In the genomic region with DNA sequence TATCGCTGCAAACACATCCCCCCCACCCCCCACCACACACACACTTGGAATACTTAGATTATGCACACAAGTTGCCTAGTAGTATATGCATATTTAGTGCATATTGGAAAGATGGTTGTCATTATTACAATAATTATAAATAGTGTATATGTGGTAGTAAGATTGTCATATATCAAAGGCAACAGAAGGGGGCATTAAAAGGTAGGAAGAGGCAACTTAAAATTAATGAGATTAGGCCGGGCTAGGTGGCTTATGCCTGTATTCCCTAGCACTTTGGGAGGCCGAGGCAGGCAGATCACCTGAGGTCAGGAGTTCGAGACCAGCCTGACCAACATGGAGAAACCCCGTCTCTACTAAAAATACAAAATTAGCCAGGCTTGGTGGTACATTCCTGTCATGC, we compare ENCODE assay signal across 20 cellular contexts. TPM values are rescaled to one million over a fixed set of nuclear protein-coding genes. Genes with fewer than 3 reads are reported as not detected.
DNase-seq lines count a peak whose midpoint lies in the region; ATAC-seq and TF ChIP-seq lines count a peak whose summit lies in the region.
"Had no signal": no experiment of that assay in that cellular context is flagged by ENCODE, and none has a peak within 500 bp of the region (broad histone marks: within the 10 kb centered on the region; RNA-seq: fewer than 3 reads in every experiment).

No MANE protein-coding gene starts in this region.

- no peak overlapping the region for H3K27ac Mint-ChIP-seq in endodermal cell
- H3K27ac Mint-ChIP-seq in activated CD4-positive, alpha-beta T cell treated with anti-CD3 and anti-CD28 coated beads, Interleukin-2, amount 10 ng/mL, durations not matched to agents 7 days and 5 days = no peak overlapping the region
- H3K27ac Mint-ChIP-seq: CD4-positive, alpha-beta memory T cell; IgD-negative memory B cell had no signal

- H3K27me3 ChIP-seq in endodermal cell (ENCODE audit: control insufficient read depth, insufficient read depth, low read length, poor library complexity, severe bottlenecking) (no peaks in the 10 kb centered on the region), upper lobe of right lung (no peaks in the 10 kb centered on the region), SJCRH30 (no peaks in the 10 kb centered on the region)

- H3K36me3 ChIP-seq in endodermal cell (ENCODE audit: control insufficient read depth, insufficient read depth, low read length) (no peaks in the 10 kb centered on the region), upper lobe of right lung (no peaks in the 10 kb centered on the region), SJCRH30 (no peaks in the 10 kb centered on the region)

- no peaks in the 10 kb centered on the region for H3K4me1 Mint-ChIP-seq in endodermal cell
- H3K4me1 Mint-ChIP-seq in activated CD4-positive, alpha-beta T cell treated with anti-CD3 and anti-CD28 coated beads, Interleukin-2, amount 10 ng/mL, durations not matched to agents 7 days and 5 days = no peaks in the 10 kb centered on the region
- H3K4me1 Mint-ChIP-seq: CD4-positive, alpha-beta memory T cell; IgD-negative memory B cell had no signal

- POLR2A ChIA-PET in activated CD4-positive, alpha-beta T cell treated with anti-CD3 and anti-CD28 coated beads, Interleukin-2, amount 10 ng/mL, durations not matched to agents 7 days and 5 days (lab: Charles Lee) = no interaction called here

- intact Hi-C loops in upper lobe of right lung (cut with DNase I) = no loop called here

- ATAC-seq in upper lobe of right lung = no peak

- WGBS in endodermal cell (ENCODE audit: insufficient coverage in 1 of 2, insufficient read length in 1 of 2), 2 experiments = 84 to 93% methylated on average over 3 to 5 of the region's 5 CpGs

- H3K4me3 ChIP-seq in endodermal cell (ENCODE audit: low read length) (no peak overlapping the region), upper lobe of right lung (no peak overlapping the region), SJCRH30 (no peak overlapping the region)

- in situ Hi-C loops in ACHN (cut with HindIII; ENCODE audit: low pct_ligation_motif_present, low pct_unique_long_range_greater_than_20kb, low sequenced_read_pairs) = no loop called here

- peaks cover 3% of the 10 kb centered on the region for H3K36me3 Mint-ChIP-seq in endodermal cell (ENCODE audit: low read depth)
- H3K36me3 Mint-ChIP-seq in activated CD4-positive, alpha-beta T cell treated with anti-CD3 and anti-CD28 coated beads, Interleukin-2, amount 10 ng/mL, durations not matched to agents 7 days and 5 days (ENCODE audit: low read depth) = no peaks in the 10 kb centered on the region
- H3K36me3 Mint-ChIP-seq: CD4-positive, alpha-beta memory T cell; IgD-negative memory B cell had no signal

- H3K27me3 Mint-ChIP-seq in endodermal cell (ENCODE audit: insufficient read depth) = no peaks in the 10 kb centered on the region
- peaks cover 4% of the 10 kb centered on the region for H3K27me3 Mint-ChIP-seq in activated CD4-positive, alpha-beta T cell treated with anti-CD3 and anti-CD28 coated beads, Interleukin-2, amount 10 ng/mL, durations not matched to agents 7 days and 5 days

- H3K4me1 ChIP-seq in endodermal cell (ENCODE audit: control insufficient read depth, insufficient read depth, low read length) = no peaks in the 10 kb centered on the region
- H3K4me1 ChIP-seq in upper lobe of right lung = no peaks in the 10 kb centered on the region
- H3K4me1 ChIP-seq in SJCRH30 = no peaks in the 10 kb centered on the region

- DNase-seq in ACHN (peak; percentile 8), ELR (ENCODE audit: low read depth) (peak; percentile 21), NCI-H524 treated with DMSO at 0.1 percent for 48 hours (lab: John Stamatoyannopoulos, UW) (peak; percentile 14), endodermal cell (no peak), upper lobe of right lung (no peak), SJCRH30 (no peak)
- no peak for DNase-seq in activated CD4-positive, alpha-beta T cell treated with anti-CD3 and anti-CD28 coated beads for 48 hours
- DNase-seq in activated CD4-positive, alpha-beta T cell treated with anti-CD3 and anti-CD28 coated beads, Interleukin-2, amount 10 ng/mL, durations not matched to agents 7 days and 5 days = no peak
- DNase-seq: Calu3; CD4-positive, alpha-beta memory T cell; NCI-H1048; NCI-H146; NCI-H226; NCI-H526 treated with DMSO at 0.1 percent for 48 hours; NK-92 treated with Interleukin-12 subunit alpha and Interleukin-12 subunit beta, amount 100 ng/mL, for 24 hours; RPMI8226 had no signal

- CTCF ChIA-PET in activated CD4-positive, alpha-beta T cell treated with anti-CD3 and anti-CD28 coated beads, Interleukin-2, amount 10 ng/mL, durations not matched to agents 7 days and 5 days (lab: Charles Lee) = no interaction called here

- peak; percentile 15 for TF ChIP-seq CTCF in endodermal cell (conservative IDR thresholded peaks at IDR 0.05)
- no peak for TF ChIP-seq CTCF in upper lobe of right lung (IDR thresholded peaks at IDR 0.05)

- H3K27ac ChIP-seq in endodermal cell (ENCODE audit: low read depth, low read length) = no peak overlapping the region
- H3K27ac ChIP-seq in upper lobe of right lung = no peak overlapping the region
- no peak overlapping the region for H3K27ac ChIP-seq in SJCRH30
- H3K27ac ChIP-seq: HL-60 had no signal

- no peaks in the 10 kb centered on the region for H3K9me3 ChIP-seq in endodermal cell (ENCODE audit: control insufficient read depth, low read length)
- H3K9me3 ChIP-seq in upper lobe of right lung = no peaks in the 10 kb centered on the region
- H3K9me3 ChIP-seq in SJCRH30 (replicated peaks) = no peaks in the 10 kb centered on the region

- no peak overlapping the region for H3K4me3 Mint-ChIP-seq in endodermal cell
- H3K4me3 Mint-ChIP-seq in activated CD4-positive, alpha-beta T cell treated with anti-CD3 and anti-CD28 coated beads, Interleukin-2, amount 10 ng/mL, durations not matched to agents 7 days and 5 days = no peak overlapping the region
- H3K4me3 Mint-ChIP-seq: CD4-positive, alpha-beta memory T cell; IgD-negative memory B cell had no signal

- H3K9ac ChIP-seq in endodermal cell (ENCODE audit: extremely low read depth, low read length, poor library complexity, severe bottlenecking) = no peak overlapping the region

- H3K9me3 Mint-ChIP-seq in endodermal cell = peaks cover 3% of the 10 kb centered on the region
- no peaks in the 10 kb centered on the region for H3K9me3 Mint-ChIP-seq in activated CD4-positive, alpha-beta T cell treated with anti-CD3 and anti-CD28 coated beads, Interleukin-2, amount 10 ng/mL, durations not matched to agents 7 days and 5 days
- H3K9me3 Mint-ChIP-seq: CD4-positive, alpha-beta memory T cell had no signal

RNA-seq across cellular contexts. Expression of a gene that starts 52.1 kb away (rescaled TPM):
- total RNA-seq in endodermal cell (10 to 100 TPM; 37.0 to 94.4 TPM), upper lobe of right lung (not detected)
- polyA plus RNA-seq in endodermal cell (2013, experiment 1 of 2) = 18.8 TPM
- 29.1 TPM for polyA plus RNA-seq in endodermal cell (2013, experiment 2 of 2)
- not detected for total RNA-seq in activated CD4-positive, alpha-beta T cell treated with anti-CD3 and anti-CD28 coated beads, Interleukin-2, amount 10 ng/mL, durations not matched to agents 7 days and 5 days
- 0.10 and 0.43 TPM in 2 replicates for total RNA-seq in SJCRH30 (2014; rRNA removed; shearing (Covaris generic))
- total RNA-seq: Calu3; T-helper 2 cell treated with Interferon-gamma antibody and Interleukin-4, amounts not matched to agents 100 ng/mL and 5 ng/mL, for 36 hours had no signal
- polyA plus RNA-seq: BJ; CD4-positive, alpha-beta memory T cell; IgD-negative memory B cell had no signal

Comparison
In these comparisons a context has a peak if more than half of its experiments do, and no peak if none do; other contexts are left out.
1. DNase-seq: peak in ACHN (single experiment), ELR (single experiment) and NCI-H524 treated with DMSO at 0.1 percent for 48 hours (single experiment); none in endodermal cell (single experiment), activated CD4-positive, alpha-beta T cell treated with anti-CD3 and anti-CD28 coated beads for 48 hours (single experiment), upper lobe of right lung (single experiment), activated CD4-positive, alpha-beta T cell treated with anti-CD3 and anti-CD28 coated beads, Interleukin-2, amount 10 ng/mL, durations not matched to agents 7 days and 5 days (single experiment) and SJCRH30 (0 of 2).
2. RNA of a gene that starts 52.1 kb away (total RNA-seq): 37.0 to 94.4 TPM in endodermal cell; 0.10 to 0.43 TPM in SJCRH30, not detected in upper lobe of right lung (single experiment) and not detected in activated CD4-positive, alpha-beta T cell treated with anti-CD3 and anti-CD28 coated beads, Interleukin-2, amount 10 ng/mL, durations not matched to agents 7 days and 5 days; every median in the first group is over 10 times any median in the second.